Comparison of ENCODE assay signal across 20 cellular contexts in the genomic region with DNA sequence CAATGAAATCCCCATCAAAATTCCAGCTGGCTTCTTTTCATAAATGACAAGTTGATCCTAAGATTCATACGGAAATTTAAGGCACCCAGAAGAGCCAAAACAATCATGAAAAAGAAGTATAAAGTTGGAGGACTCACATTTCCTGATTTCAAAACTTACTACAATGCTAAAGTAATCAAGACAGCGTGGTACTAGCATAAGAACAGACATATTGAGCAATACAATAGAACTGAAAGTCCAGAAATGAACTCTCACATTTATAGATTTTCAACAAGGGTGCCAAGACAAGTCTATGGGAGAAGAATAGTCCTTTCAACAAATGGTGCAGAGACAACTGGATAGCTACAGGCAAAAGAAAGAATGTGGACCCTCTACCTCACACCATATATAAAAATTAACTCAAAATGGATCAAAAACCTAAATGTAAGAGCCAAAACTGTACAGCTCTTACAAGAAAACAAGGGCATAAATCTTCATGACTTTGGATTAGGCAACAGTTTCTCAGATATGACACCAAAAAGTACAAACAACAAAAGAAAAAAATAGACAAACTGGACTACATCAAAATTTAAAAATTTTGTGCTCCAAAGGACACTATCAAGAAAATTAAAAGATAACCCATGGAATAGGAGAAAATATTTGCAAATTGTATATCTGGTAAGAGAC. TPM values are rescaled to one million over a fixed set of nuclear protein-coding genes. Genes with fewer than 3 reads are reported as not detected.
DNase-seq lines count a peak whose midpoint lies in the region; ATAC-seq, FAIRE-seq and TF ChIP-seq lines count a peak whose summit lies in the region.
"Had no signal": no experiment of that assay in that cellular context is flagged by ENCODE, and none has a peak within 500 bp of the region (broad histone marks: within the 10 kb centered on the region; RNA-seq: fewer than 3 reads in every experiment).

No MANE protein-coding gene starts in this region.

- no peaks in the 10 kb centered on the region for H3K4me1 ChIP-seq in A549
- H3K4me1 ChIP-seq in CD8-positive, alpha-beta memory T cell (ENCODE audit: insufficient read depth, low read length) = no peaks in the 10 kb centered on the region
- H3K4me1 ChIP-seq: right atrium auricular region had no signal

- H3K27me3 Mint-ChIP-seq in activated naive CD8-positive, alpha-beta T cell treated with anti-CD3 and anti-CD28 coated beads, Interleukin-2, amount 10 ng/mL, durations not matched to agents 7 days and 5 days = no peaks in the 10 kb centered on the region
- peaks cover 0 to 7% of the 10 kb centered on the region in 2 donors for H3K27me3 Mint-ChIP-seq in CD8-positive, alpha-beta memory T cell

- no peaks in the 10 kb centered on the region for H3K9me3 ChIP-seq in A549
- H3K9me3 ChIP-seq in CD8-positive, alpha-beta memory T cell (ENCODE audit: low read length) = no peaks in the 10 kb centered on the region
- H3K9me3 ChIP-seq: right atrium auricular region, thoracic aorta had no signal

- CTCF ChIA-PET in A549 (lab: Yijun Ruan, JAX) = no interaction called here
- CTCF ChIA-PET in CD8-positive, alpha-beta memory T cell (lab: Charles Lee) = interaction anchor here (1.3 kb wide), 1 partner anchor 15 kb away, joined by 3 read pairs; no protein-coding TSS in a partner anchor

- H3K27ac Mint-ChIP-seq in activated naive CD8-positive, alpha-beta T cell treated with anti-CD3 and anti-CD28 coated beads, Interleukin-2, amount 10 ng/mL, durations not matched to agents 7 days and 5 days = peak overlapping the region; percentile 56
- peak overlapping the region in 2 of 8 donors; percentile 12 to 54 for H3K27ac Mint-ChIP-seq in CD8-positive, alpha-beta memory T cell

- peaks cover 20% of the 10 kb centered on the region for H3K4me1 Mint-ChIP-seq in activated naive CD8-positive, alpha-beta T cell treated with anti-CD3 and anti-CD28 coated beads, Interleukin-2, amount 10 ng/mL, durations not matched to agents 7 days and 5 days
- H3K4me1 Mint-ChIP-seq in CD8-positive, alpha-beta memory T cell = peaks cover 10 to 21% (median 16%) of the 10 kb centered on the region in 3 donors

- no peak for TF ChIP-seq EP300 in A549 (IDR thresholded peaks at IDR 0.05)

- no peaks in the 10 kb centered on the region for H3K9me3 Mint-ChIP-seq in activated naive CD8-positive, alpha-beta T cell treated with anti-CD3 and anti-CD28 coated beads, Interleukin-2, amount 10 ng/mL, durations not matched to agents 7 days and 5 days
- no peaks in the 10 kb centered on the region for H3K9me3 Mint-ChIP-seq in CD8-positive, alpha-beta memory T cell

- ATAC-seq in A549 = no peak
- no peak for ATAC-seq in activated naive CD8-positive, alpha-beta T cell treated with anti-CD3 and anti-CD28 coated beads, Interleukin-2, amount 10 ng/mL, durations not matched to agents 7 days and 5 days (ENCODE audit: low read depth)
- ATAC-seq in GM21723 (IDR thresholded peaks at IDR 0.05; ENCODE audit: unreplicated experiment) = no peak

- H3K27me3 ChIP-seq in CD8-positive, alpha-beta memory T cell (ENCODE audit: insufficient read depth, low read length, poor library complexity, severe bottlenecking) = no peaks in the 10 kb centered on the region
- H3K27me3 ChIP-seq: right atrium auricular region had no signal

- no peak overlapping the region for H3K27ac ChIP-seq in A549
- no peak overlapping the region for H3K27ac ChIP-seq in CD8-positive, alpha-beta memory T cell (ENCODE audit: low read depth, low read length)
- H3K27ac ChIP-seq: epithelial cell of prostate, thoracic aorta had no signal

- no peak for TF ChIP-seq RAD21 in A549 (conservative IDR thresholded peaks at IDR 0.05 in 1 of 2, IDR thresholded peaks at IDR 0.05 in 1 of 2)

- TF ChIP-seq CTCF in A549 (IDR thresholded peaks at IDR 0.05) = no peak

- no peak overlapping the region for H3K4me3 Mint-ChIP-seq in activated naive CD8-positive, alpha-beta T cell treated with anti-CD3 and anti-CD28 coated beads, Interleukin-2, amount 10 ng/mL, durations not matched to agents 7 days and 5 days
- H3K4me3 Mint-ChIP-seq in CD8-positive, alpha-beta memory T cell = no peak overlapping the region

- WGBS in A549 (ENCODE audit: missing lambda C conversion rate) = 93% methylated on average over 2 of the region's 2 CpGs

- DNase-seq in A549 (ENCODE audit: low read depth in 1 of 2, low spot score in 1 of 2) (no peak), GM19239 (ENCODE audit: insufficient read length, low spot score) (no peak), fibroblast of the conjunctiva (ENCODE audit: low read depth) (peak; percentile 22), NCI-H226 (no peak)
- DNase-seq in activated naive CD8-positive, alpha-beta T cell treated with anti-CD3 and anti-CD28 coated beads, Interleukin-2, amount 10 ng/mL, durations not matched to agents 7 days and 5 days = no peak
- no peak for DNase-seq in CD8-positive, alpha-beta memory T cell
- no peak for DNase-seq in activated CD4-positive, alpha-beta T cell treated with anti-CD3 and anti-CD28 coated beads for 4 hours
- DNase-seq: activated gamma-delta T cell treated with Interleukin-2 at 50 U/mL for 16 hours, cortex of kidney, midbrain, NCI-H2081, NCI-H526 treated with DMSO at 0.1 percent for 48 hours, SW 1271 had no signal

- no peak overlapping the region for H3K4me3 ChIP-seq in A549
- no peak overlapping the region for H3K4me3 ChIP-seq in CD8-positive, alpha-beta memory T cell (ENCODE audit: low read length)
- H3K4me3 ChIP-seq: right atrium auricular region, thoracic aorta had no signal

- no peaks in the 10 kb centered on the region for H3K36me3 ChIP-seq in CD8-positive, alpha-beta memory T cell (ENCODE audit: insufficient read depth, low read length)

- POLR2A ChIA-PET in A549 (lab: Yijun Ruan, JAX) = no interaction called here
- POLR2A ChIA-PET in activated naive CD8-positive, alpha-beta T cell treated with anti-CD3 and anti-CD28 coated beads, Interleukin-2, amount 10 ng/mL, durations not matched to agents 7 days and 5 days (lab: Charles Lee) = interaction anchor here (1.1 kb wide), 1 partner anchor 8 kb away, joined by 3 read pairs; no protein-coding TSS in a partner anchor
- POLR2A ChIA-PET in CD8-positive, alpha-beta memory T cell (lab: Charles Lee) = no interaction called here

- peaks cover 29% of the 10 kb centered on the region for H3K36me3 Mint-ChIP-seq in activated naive CD8-positive, alpha-beta T cell treated with anti-CD3 and anti-CD28 coated beads, Interleukin-2, amount 10 ng/mL, durations not matched to agents 7 days and 5 days
- H3K36me3 Mint-ChIP-seq in CD8-positive, alpha-beta memory T cell = peaks cover 4 to 27% (median 7%) of the 10 kb centered on the region in 3 donors

- H3K4me2 ChIP-seq in A549 = no peak overlapping the region

- FAIRE-seq in A549 (lab: Jason Lieb, UNC) (peak; percentile 96), GM19239 (lab: Jason Lieb, UNC) (peak; percentile 14)
- FAIRE-seq: HTR-8/SVneo, keratinocyte had no signal

- no peak for TF ChIP-seq POLR2A in A549 (IDR thresholded peaks at IDR 0.05; ENCODE audit: low read length)

TF ChIP-seq in A549, 52 proteins besides CTCF, POLR2A, EP300 and RAD21:
- TF ChIP-seq RCOR1 (IDR thresholded peaks at IDR 0.05; ENCODE audit: low read depth, low read length) = no peak
- TF ChIP-seq TFCP2L1 (CRISPR knock-in tag; IDR thresholded peaks at IDR 0.05) = no peak
- TF ChIP-seq ZFP36 (IDR thresholded peaks at IDR 0.05; ENCODE audit: borderline replicate concordance, partially characterized antibody) = no peak

RNA-seq across cellular contexts. Expression of gene SASH3, which starts 28.5 kb away (rescaled TPM):
- polyA plus RNA-seq in A549 (2011; rRNA removed) (not detected in 2 replicates), A549 (2017; fragmentation: RNase III; extraction: RNeasy Plus Mini Kit Qiagen cat#74134 plus additional on column Dnase treatment) (not detected in 3 replicates)
- not detected in 2 replicates for polyA plus RNA-seq in A549 (2012; cell fraction: cytosol; rRNA removed)
- not detected in 2 replicates for polyA plus RNA-seq in A549 (2012; cell fraction: nucleus; rRNA removed)
- not detected in 2 replicates for polyA minus RNA-seq in A549 (2011; rRNA and poly(A)+ RNA removed)
- total RNA-seq in activated naive CD8-positive, alpha-beta T cell treated with anti-CD3 and anti-CD28 coated beads, Interleukin-2, amount 10 ng/mL, durations not matched to agents 7 days and 5 days = 100 to 1,000 TPM; 239 to 241 TPM
- total RNA-seq in CD8-positive, alpha-beta memory T cell = 100 to 1,000 TPM; 140 to 147 TPM
- 296 TPM for polyA plus RNA-seq in CD8-positive, alpha-beta memory T cell
- total RNA-seq: G401 had no signal

RNA-seq across cellular contexts. Expression of gene ZDHHC9, which starts 35.4 kb away (rescaled TPM):
- polyA plus RNA-seq in A549 (2011; rRNA removed) = 44.8 and 50.6 TPM in 2 replicates
- polyA plus RNA-seq in A549 (2012; cell fraction: cytosol; rRNA removed) = 13.2 and 16.7 TPM in 2 replicates
- 12.6 and 18.2 TPM in 2 replicates for polyA plus RNA-seq in A549 (2012; cell fraction: nucleus; rRNA removed)
- polyA plus RNA-seq in A549 (2017; fragmentation: RNase III; extraction: RNeasy Plus Mini Kit Qiagen cat#74134 plus additional on column Dnase treatment) = 18.8 to 20.4 TPM (median 20.2 TPM) in 3 replicates
- polyA minus RNA-seq in A549 (2011; rRNA and poly(A)+ RNA removed) = 41.2 and 52.5 TPM in 2 replicates
- 1 to 10 TPM; 5.7 to 6.7 TPM for total RNA-seq in activated naive CD8-positive, alpha-beta T cell treated with anti-CD3 and anti-CD28 coated beads, Interleukin-2, amount 10 ng/mL, durations not matched to agents 7 days and 5 days
- 10 to 100 TPM; 10.4 to 11.5 TPM for total RNA-seq in CD8-positive, alpha-beta memory T cell
- polyA plus RNA-seq in CD8-positive, alpha-beta memory T cell = 4.6 TPM
